Comparison of ENCODE assay signal across 15 cellular contexts in the genomic region with DNA sequence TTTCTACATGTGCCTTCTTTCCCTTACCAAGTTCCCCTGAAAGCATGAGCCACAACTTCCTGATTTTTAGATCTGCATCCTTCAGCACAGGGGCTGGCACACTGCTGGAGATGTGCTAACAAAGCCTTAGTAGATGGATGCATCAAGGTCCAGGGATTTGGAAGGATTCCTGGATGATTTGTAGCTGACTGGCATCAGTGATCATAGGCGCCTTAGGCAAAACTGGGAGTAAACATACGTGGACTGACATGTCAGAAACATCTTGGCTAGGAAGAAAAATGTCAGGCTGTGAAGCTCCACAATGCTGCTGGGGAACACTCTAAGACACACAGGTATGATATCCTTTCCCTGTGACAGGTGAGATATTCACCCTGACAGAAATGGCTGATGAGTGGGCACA.
DNase-seq lines count a peak whose midpoint lies in the region; ATAC-seq and TF ChIP-seq lines count a peak whose summit lies in the region.
"Had no signal": no experiment of that assay in that cellular context is flagged by ENCODE, and none has a peak within 500 bp of the region (broad histone marks: within the 10 kb centered on the region; RNA-seq: fewer than 3 reads in every experiment).

No MANE protein-coding gene starts in this region.

- H3K27me3 ChIP-seq in neural cell (ENCODE audit: insufficient read depth, low read depth, low read length) (no peaks in the 10 kb centered on the region), ovary (no peaks in the 10 kb centered on the region), GM23338 (ENCODE audit: insufficient read depth) (no peaks in the 10 kb centered on the region)

- H3K4me1 Mint-ChIP-seq in GM23338: peaks cover 7% of the 10 kb centered on the region; the same call in 2 of the 3 replicates
- H3K4me1 Mint-ChIP-seq: CD4-positive, CD25-positive, alpha-beta regulatory T cell had no signal

- no peaks in the 10 kb centered on the region for H3K9me3 Mint-ChIP-seq in GM23338

- H4K20me1 ChIP-seq in neural cell (ENCODE audit: insufficient read depth) (no peaks in the 10 kb centered on the region), GM23338 (replicated peaks; ENCODE audit: insufficient read depth) (no peaks in the 10 kb centered on the region)
- H4K20me1 ChIP-seq: BLaER1 had no signal

- H3K9me2 ChIP-seq in neural cell (ENCODE audit: insufficient read depth, low read length): no peaks in the 10 kb centered on the region
- no peaks in the 10 kb centered on the region for H3K9me2 ChIP-seq in GM23338 (ENCODE audit: insufficient read depth)

- H3K36me3 ChIP-seq in neural cell (ENCODE audit: insufficient read depth, low read length) (no peaks in the 10 kb centered on the region), ovary (no peaks in the 10 kb centered on the region), GM23338 (ENCODE audit: insufficient read depth) (no peaks in the 10 kb centered on the region)
- H3K36me3 ChIP-seq: BLaER1 had no signal

- H3K9me3 ChIP-seq in neural cell (ENCODE audit: low read length): no peaks in the 10 kb centered on the region
- H3K9me3 ChIP-seq in ovary: no peaks in the 10 kb centered on the region

- TF ChIP-seq EP300 in neural cell (conservative IDR thresholded peaks at IDR 0.05; ENCODE audit: poor library complexity, severe bottlenecking) (no peak), ovary (IDR thresholded peaks at IDR 0.05) (no peak)

- H3K36me3 Mint-ChIP-seq in GM23338 (ENCODE audit: low read depth): no peaks in the 10 kb centered on the region
- H3K36me3 Mint-ChIP-seq: CD4-positive, CD25-positive, alpha-beta regulatory T cell had no signal

- H3K27ac ChIP-seq in 22Rv1 (peak overlapping the region; percentile 78), neural cell (ENCODE audit: low read length) (peak overlapping the region; percentile 83), ovary (no peak overlapping the region), GM23338 (ENCODE audit: low read depth) (no peak overlapping the region)
- H3K27ac ChIP-seq: BLaER1 had no signal

- ATAC-seq in left lobe of liver (no peak), GM23338 (no peak)
- ATAC-seq: GM12878 had no signal

- no peak for TF ChIP-seq RAD21 in neural cell (conservative IDR thresholded peaks at IDR 0.05)

- H3F3A ChIP-seq in neural cell (ENCODE audit: insufficient read depth, low read length, poor library complexity, severe bottlenecking): no peaks in the 10 kb centered on the region
- H3F3A ChIP-seq in GM23338 (replicated peaks; ENCODE audit: low read depth): no peaks in the 10 kb centered on the region

- H3K79me2 ChIP-seq in neural cell (replicated peaks; ENCODE audit: insufficient read depth, low read length): no peaks in the 10 kb centered on the region
- H3K79me2 ChIP-seq in GM23338 (replicated peaks; ENCODE audit: insufficient read depth): no peaks in the 10 kb centered on the region

- H3K27me3 Mint-ChIP-seq in GM23338 (ENCODE audit: insufficient read depth, low read depth, poor library complexity): peaks cover 1% of the 10 kb centered on the region
- H3K27me3 Mint-ChIP-seq: CD4-positive, CD25-positive, alpha-beta regulatory T cell had no signal

- H2AFZ ChIP-seq in neural cell (ENCODE audit: low read depth, low read length) (no peak overlapping the region), GM23338 (no peak overlapping the region)

- TF ChIP-seq CTCF in 22Rv1 (IDR thresholded peaks at IDR 0.05): no peak
- TF ChIP-seq CTCF in epithelial cell of esophagus (IDR thresholded peaks at IDR 0.05; ENCODE audit: insufficient read depth, low read depth, low read length, missing control alignments): no peak
- TF ChIP-seq CTCF in neural cell (IDR thresholded peaks at IDR 0.05; ENCODE audit: poor library complexity, severe bottlenecking): no peak
- no peak for TF ChIP-seq CTCF in ovary (IDR thresholded peaks at IDR 0.05)
- TF ChIP-seq CTCF in GM23338 (conservative IDR thresholded peaks at IDR 0.05; ENCODE audit: low read depth in 2 of 2): no peak

- no peak for TF ChIP-seq POLR2A in ovary (IDR thresholded peaks at IDR 0.05)

- H3K27ac Mint-ChIP-seq in GM23338: no peak overlapping the region
- H3K27ac Mint-ChIP-seq: CD4-positive, CD25-positive, alpha-beta regulatory T cell had no signal

- WGBS in ovary, 3 donors: 74 to 90% (median 89%) methylated on average over 2 of the region's 2 CpGs

- DNase-seq in OCI-M1 (lab: John Stamatoyannopoulos, UW) (peak; percentile 7), epithelial cell of esophagus (ENCODE audit: low read depth) (peak; percentile 84), left lobe of liver (ENCODE audit: low spot score) (no peak), ovary (no peak), GM23338 (ENCODE audit: low spot score) (no peak)
- DNase-seq in stimulated activated CD4-positive, alpha-beta T cell treated with anti-CD3 and anti-CD28 coated beads, Interleukin-12 subunit alpha, Interleukin-12 subunit beta, amount 100 ng/mL, for 4 hours: no peak
- DNase-seq: 8988T; AML-193; Calu3; CD4-positive, CD25-positive, alpha-beta regulatory T cell; DMS 273 treated with DMSO at 0.1 percent for 48 hours had no signal

- H3K9ac ChIP-seq in neural cell (ENCODE audit: low read length): peak overlapping the region; percentile 31
- H3K9ac ChIP-seq: BLaER1 had no signal

- intact Hi-C loops in ovary (cut with DNase I): no loop called here

- no peak overlapping the region for H3K4me3 Mint-ChIP-seq in GM23338
- H3K4me3 Mint-ChIP-seq: CD4-positive, CD25-positive, alpha-beta regulatory T cell had no signal

- no peaks in the 10 kb centered on the region for H3K4me1 ChIP-seq in ovary (ENCODE audit: insufficient read depth)
- H3K4me1 ChIP-seq in GM23338 (ENCODE audit: insufficient read depth): no peaks in the 10 kb centered on the region

- H3K4me2 ChIP-seq in neural cell (ENCODE audit: low read length) (no peak overlapping the region), GM23338 (no peak overlapping the region)

- H3K4me3 ChIP-seq in epithelial cell of esophagus (ENCODE audit: low read length) (no peak overlapping the region), neural cell (ENCODE audit: low read length) (peak overlapping the region; percentile 10), ovary (no peak overlapping the region), GM23338 (no peak overlapping the region)
- H3K4me3 ChIP-seq: BLaER1, GM12878 had no signal

TF ChIP-seq in neural cell, 6 proteins besides CTCF, POLR2A, EP300 and RAD21 (continues in another document):
- no peak for TF ChIP-seq EZH2 (IDR thresholded peaks at IDR 0.05; ENCODE audit: borderline replicate concordance, insufficient read depth, low read length, poor library complexity, severe bottlenecking)
- no peak for TF ChIP-seq SMC3 (conservative IDR thresholded peaks at IDR 0.05; ENCODE audit: poor library complexity)
- no peak for TF ChIP-seq MXI1 (conservative IDR thresholded peaks at IDR 0.05; ENCODE audit: poor library complexity, severe bottlenecking)
- TF ChIP-seq TAF1 (IDR thresholded peaks at IDR 0.05; ENCODE audit: low read depth): no peak
- no peak for TF ChIP-seq POLR2AphosphoS5 (IDR thresholded peaks at IDR 0.05)

TF ChIP-seq in GM23338, 12 proteins besides CTCF, POLR2A, EP300 and RAD21:
- TF ChIP-seq CREB1 (CRISPR knock-in tag; IDR thresholded peaks at IDR 0.05; ENCODE audit: low read depth): no peak
- TF ChIP-seq POLR2AphosphoS5 (IDR thresholded peaks at IDR 0.05; ENCODE audit: low read depth): no peak
- TF ChIP-seq, protein P1, sequence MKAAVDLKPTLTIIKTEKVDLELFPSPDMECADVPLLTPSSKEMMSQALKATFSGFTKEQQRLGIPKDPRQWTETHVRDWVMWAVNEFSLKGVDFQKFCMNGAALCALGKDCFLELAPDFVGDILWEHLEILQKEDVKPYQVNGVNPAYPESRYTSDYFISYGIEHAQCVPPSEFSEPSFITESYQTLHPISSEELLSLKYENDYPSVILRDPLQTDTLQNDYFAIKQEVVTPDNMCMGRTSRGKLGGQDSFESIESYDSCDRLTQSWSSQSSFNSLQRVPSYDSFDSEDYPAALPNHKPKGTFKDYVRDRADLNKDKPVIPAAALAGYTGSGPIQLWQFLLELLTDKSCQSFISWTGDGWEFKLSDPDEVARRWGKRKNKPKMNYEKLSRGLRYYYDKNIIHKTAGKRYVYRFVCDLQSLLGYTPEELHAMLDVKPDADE (IDR thresholded peaks at IDR 0.05): no peak
- no peak for TF ChIP-seq ZNF331 (CRISPR knock-in tag; IDR thresholded peaks at IDR 0.05; ENCODE audit: low read depth)

Comparison
In these comparisons a context has a peak if more than half of its experiments do, and no peak if none do; other contexts are left out.
1. H3K27ac ChIP-seq: peak in 22Rv1 (single experiment) and neural cell (single experiment); none in ovary (0 of 2) and GM23338 (single experiment).
2. DNase-seq: peak in OCI-M1 (single experiment) and epithelial cell of esophagus (single experiment); none in stimulated activated CD4-positive, alpha-beta T cell treated with anti-CD3 and anti-CD28 coated beads, Interleukin-12 subunit alpha, Interleukin-12 subunit beta, amount 100 ng/mL, for 4 hours (single experiment), left lobe of liver (single experiment), ovary (0 of 5) and GM23338 (single experiment).